Comparison of ENCODE assay signal across 16 cellular contexts in the genomic region with DNA sequence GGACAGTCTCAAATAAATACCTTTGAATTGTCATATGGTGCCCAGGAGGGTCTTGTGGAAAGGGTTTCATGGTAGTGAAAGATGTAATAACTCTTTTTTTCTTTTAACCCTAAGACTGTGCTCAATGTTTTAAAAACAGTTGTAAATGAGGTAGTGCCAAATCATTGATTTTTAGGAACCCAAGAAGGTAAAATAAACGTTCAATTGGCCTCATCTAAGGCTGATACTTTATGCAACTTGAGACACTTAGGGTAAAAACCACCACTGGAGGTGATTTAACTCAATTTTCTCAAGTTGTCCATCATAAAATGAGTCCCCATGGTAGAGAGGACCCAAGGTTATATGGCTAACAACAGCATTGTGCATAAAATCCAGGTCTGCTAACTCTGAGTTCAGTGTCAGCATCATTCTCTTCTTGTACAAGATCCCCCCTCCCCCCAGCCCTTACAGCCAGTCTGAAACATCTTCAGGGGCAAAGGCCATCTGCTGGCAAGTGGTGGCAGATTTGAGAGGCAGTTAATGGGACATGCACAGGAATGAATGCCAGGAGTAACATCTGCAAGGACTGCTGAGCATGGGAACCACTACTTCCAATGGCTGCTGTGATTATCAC.
DNase-seq lines count a peak whose midpoint lies in the region; ATAC-seq, FAIRE-seq and TF ChIP-seq lines count a peak whose summit lies in the region.
"Had no signal": no experiment of that assay in that cellular context is flagged by ENCODE, and none has a peak within 500 bp of the region (broad histone marks: within the 10 kb centered on the region; RNA-seq: fewer than 3 reads in every experiment).

No MANE protein-coding gene starts in this region.

- H3K27me3 Mint-ChIP-seq in activated CD8-positive, alpha-beta memory T cell treated with anti-CD3 and anti-CD28 coated beads, Interleukin-2, amount 10 ng/mL, durations not matched to agents 7 days and 5 days: no peaks in the 10 kb centered on the region
- H3K27me3 Mint-ChIP-seq in activated CD4-positive, alpha-beta memory T cell treated with anti-CD3 and anti-CD28 coated beads for 36 hours: no peaks in the 10 kb centered on the region
- H3K27me3 Mint-ChIP-seq in natural killer cell (ENCODE audit: low read depth in 2 of 2): no peaks in the 10 kb centered on the region

- H3K4me1 ChIP-seq in transverse colon: no peaks in the 10 kb centered on the region

- H3K4me3 ChIP-seq in transverse colon: no peak overlapping the region

- H3K27ac ChIP-seq in transverse colon: no peak overlapping the region

- CTCF ChIA-PET in activated CD8-positive, alpha-beta memory T cell treated with anti-CD3 and anti-CD28 coated beads, Interleukin-2, amount 10 ng/mL, durations not matched to agents 7 days and 5 days (lab: Charles Lee): interaction anchor here (1.9 kb wide), 1 partner anchor 8 kb away, joined by 6 read pairs; no protein-coding TSS in a partner anchor
- CTCF ChIA-PET in activated CD4-positive, alpha-beta memory T cell treated with anti-CD3 and anti-CD28 coated beads for 36 hours (lab: Charles Lee): interaction anchor here (0.7 to 3.3 kb wide), 3 partner anchors 11 to 69 kb away, joined by 3 to 11 read pairs (median 3); no protein-coding TSS in a partner anchor

- H3K36me3 ChIP-seq in transverse colon: peaks cover 0 to 6% (median 0%) of the 10 kb centered on the region in 4 donors

- no peaks in the 10 kb centered on the region for H3K9me3 Mint-ChIP-seq in activated CD8-positive, alpha-beta memory T cell treated with anti-CD3 and anti-CD28 coated beads, Interleukin-2, amount 10 ng/mL, durations not matched to agents 7 days and 5 days (ENCODE audit: low read depth)
- H3K9me3 Mint-ChIP-seq in activated CD4-positive, alpha-beta memory T cell treated with anti-CD3 and anti-CD28 coated beads for 36 hours: peaks cover 4% of the 10 kb centered on the region
- peaks cover 0 to 2% of the 10 kb centered on the region in 2 donors for H3K9me3 Mint-ChIP-seq in natural killer cell

- TF ChIP-seq POLR2A in GM12892 (IDR thresholded peaks at IDR 0.05; ENCODE audit: low read depth, low read length): no peak; the same call in 1 of the 2 replicates
- TF ChIP-seq POLR2A in transverse colon (IDR thresholded peaks at IDR 0.05): no peak

- in situ Hi-C loops in transverse colon (cut with MboI; ENCODE audit: low pct_ligation_motif_present in 1 of 4, low pct_unique_long_range_greater_than_20kb in 1 of 4, low sequenced_read_pairs in 3 of 4): no loop called here

- POLR2A ChIA-PET in activated CD4-positive, alpha-beta memory T cell treated with anti-CD3 and anti-CD28 coated beads for 36 hours (lab: Charles Lee): interaction anchor here (0.6 to 3.0 kb wide), 5 partner anchors 9 to 276 kb away, joined by 3 to 16 read pairs (median 3); no protein-coding TSS in a partner anchor

- no peak for TF ChIP-seq CTCF in natural killer cell (IDR thresholded peaks at IDR 0.05)
- TF ChIP-seq CTCF in transverse colon (IDR thresholded peaks at IDR 0.05): no peak

- DNase-seq in activated CD8-positive, alpha-beta memory T cell treated with anti-CD3 and anti-CD28 coated beads, Interleukin-2, amount 10 ng/mL, durations not matched to agents 7 days and 5 days: peak; percentile 62
- DNase-seq in activated CD8-positive, alpha-beta memory T cell treated with anti-CD3 and anti-CD28 coated beads for 24 hours: no peak
- no peak for DNase-seq in GM12892 (ENCODE audit: insufficient read length)
- DNase-seq in activated CD4-positive, alpha-beta memory T cell treated with anti-CD3 and anti-CD28 coated beads for 36 hours: peak; percentile 53
- no peak for DNase-seq in natural killer cell
- DNase-seq in transverse colon: no peak
- DNase-seq: activated gamma-delta T cell; Caco-2; caudate nucleus; NCI-H1694 treated with DMSO at 0.1 percent for 48 hours; NCI-H526; stimulated activated CD4-positive, alpha-beta T cell treated with anti-CD3 and anti-CD28 coated beads, Interleukin-1b, Interleukin-23, amount 100 ng/mL, for 48 hours had no signal

- TF ChIP-seq EP300 in transverse colon (IDR thresholded peaks at IDR 0.05; ENCODE audit: low read depth): no peak

- peaks cover 58% of the 10 kb centered on the region for H3K36me3 Mint-ChIP-seq in activated CD8-positive, alpha-beta memory T cell treated with anti-CD3 and anti-CD28 coated beads, Interleukin-2, amount 10 ng/mL, durations not matched to agents 7 days and 5 days
- peaks cover 44% of the 10 kb centered on the region for H3K36me3 Mint-ChIP-seq in activated CD4-positive, alpha-beta memory T cell treated with anti-CD3 and anti-CD28 coated beads for 36 hours
- H3K36me3 Mint-ChIP-seq in natural killer cell: no peaks in the 10 kb centered on the region

- peak; percentile 2 for ATAC-seq in activated CD8-positive, alpha-beta memory T cell treated with anti-CD3 and anti-CD28 coated beads, Interleukin-2, amount 10 ng/mL, durations not matched to agents 7 days and 5 days
- no peak for ATAC-seq in natural killer cell
- ATAC-seq in HG02798 (IDR thresholded peaks at IDR 0.05; ENCODE audit: poor library complexity, unreplicated experiment): no peak
- no peak for ATAC-seq in HG03097 (IDR thresholded peaks at IDR 0.05; ENCODE audit: low FRiP score, unreplicated experiment)

- FAIRE-seq in GM12892 (lab: Jason Lieb, UNC): peak; percentile 88
- FAIRE-seq: frontal cortex had no signal

- WGBS in transverse colon (ENCODE audit: low coverage in 1 of 2), 2 donors: 85 to 86% methylated on average over 1 of the region's 1 CpG

- H3K4me1 Mint-ChIP-seq in activated CD8-positive, alpha-beta memory T cell treated with anti-CD3 and anti-CD28 coated beads, Interleukin-2, amount 10 ng/mL, durations not matched to agents 7 days and 5 days: peaks cover 87% of the 10 kb centered on the region
- H3K4me1 Mint-ChIP-seq in activated CD4-positive, alpha-beta memory T cell treated with anti-CD3 and anti-CD28 coated beads for 36 hours (ENCODE audit: low read depth): peaks cover 93% of the 10 kb centered on the region
- H3K4me1 Mint-ChIP-seq in natural killer cell: peaks cover 55 to 56% of the 10 kb centered on the region in 2 donors
- H3K4me1 Mint-ChIP-seq: neural crest cell had no signal

- intact Hi-C loops in activated CD4-positive, alpha-beta memory T cell treated with anti-CD3 and anti-CD28 coated beads for 36 hours (cut with micrococcal nuclease): loop anchor here (1.0 kb wide), 5 partner anchors 8 to 279 kb away; no protein-coding TSS in a partner anchor
- intact Hi-C loops in natural killer cell (cut with micrococcal nuclease): loop anchor here (5.0 kb wide), 2 partner anchors 46 to 279 kb away; partner anchors contain the start of gene ATXN1
- intact Hi-C loops in transverse colon (cut with DNase I; ENCODE audit: low total_unique reads): no loop called here

- no peaks in the 10 kb centered on the region for H3K9me3 ChIP-seq in transverse colon
- H3K9me3 ChIP-seq: Caco-2 had no signal

- H3K27ac Mint-ChIP-seq in activated CD8-positive, alpha-beta memory T cell treated with anti-CD3 and anti-CD28 coated beads, Interleukin-2, amount 10 ng/mL, durations not matched to agents 7 days and 5 days: peak overlapping the region; percentile 91
- H3K27ac Mint-ChIP-seq in activated CD4-positive, alpha-beta memory T cell treated with anti-CD3 and anti-CD28 coated beads for 36 hours: peak overlapping the region; percentile 87
- peak overlapping the region; percentile 82 to 91 for H3K27ac Mint-ChIP-seq in natural killer cell

- H3K4me3 Mint-ChIP-seq in activated CD8-positive, alpha-beta memory T cell treated with anti-CD3 and anti-CD28 coated beads, Interleukin-2, amount 10 ng/mL, durations not matched to agents 7 days and 5 days: peak overlapping the region; percentile 39
- H3K4me3 Mint-ChIP-seq in activated CD4-positive, alpha-beta memory T cell treated with anti-CD3 and anti-CD28 coated beads for 36 hours: peak overlapping the region; percentile 65
- H3K4me3 Mint-ChIP-seq in natural killer cell: no peak overlapping the region
- H3K4me3 Mint-ChIP-seq: neural crest cell had no signal

- H3K27me3 ChIP-seq in transverse colon: no peaks in the 10 kb centered on the region

Comparison
In these comparisons a context has a peak if more than half of its experiments do, and no peak if none do; other contexts are left out.
1. DNase-seq: peak in activated CD8-positive, alpha-beta memory T cell treated with anti-CD3 and anti-CD28 coated beads, Interleukin-2, amount 10 ng/mL, durations not matched to agents 7 days and 5 days (single experiment) and activated CD4-positive, alpha-beta memory T cell treated with anti-CD3 and anti-CD28 coated beads for 36 hours (single experiment); none in activated CD8-positive, alpha-beta memory T cell treated with anti-CD3 and anti-CD28 coated beads for 24 hours (single experiment), GM12892 (single experiment), natural killer cell (single experiment) and transverse colon (single experiment).
2. Peak in every context shown above with its lines, with median percentiles within 50 percentile points of each other: H3K27ac Mint-ChIP-seq.